ENCODE assay signal across 33 cellular contexts in the genomic region with DNA sequence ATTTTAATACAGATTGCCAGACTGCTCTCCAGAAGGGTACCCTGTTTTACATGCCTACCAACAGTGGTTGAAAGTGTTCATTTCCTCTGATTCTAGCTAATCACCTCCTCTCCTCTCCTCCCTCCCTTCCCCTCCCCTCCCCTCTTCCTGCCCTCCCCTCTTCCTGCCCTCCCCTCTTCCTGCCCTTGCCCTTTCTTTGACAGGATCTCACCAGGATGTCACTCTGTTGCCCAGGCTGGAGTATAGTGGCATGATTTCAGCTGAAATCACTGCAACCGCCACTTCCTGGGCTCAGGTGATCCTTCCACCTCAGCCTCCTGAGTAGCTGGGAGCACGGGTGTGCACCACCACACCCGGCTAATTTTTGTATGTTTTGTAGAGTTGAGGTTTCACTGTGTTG.
"Had no signal": no experiment of that assay in that cellular context is flagged by ENCODE, and none has a peak within 500 bp of the region (broad histone marks: within the 10 kb centered on the region; RNA-seq: fewer than 3 reads in every experiment).

No MANE protein-coding gene starts in this region.

- H3K27me3 Mint-ChIP-seq: activated CD4-positive, alpha-beta T cell treated with anti-CD3 and anti-CD28 coated beads, Interleukin-2, amount 10 ng/mL, durations not matched to agents 24 days and 14 days; activated CD8-positive, alpha-beta memory T cell treated with anti-CD3 and anti-CD28 coated beads, Interleukin-2, amount 10 ng/mL, durations not matched to agents 7 days and 5 days; activated T-helper 17 cell treated with anti-CD3 and anti-CD28 coated beads, Interleukin-2, amount 50 U/mL, for 72 hours had no signal

- H3K4me3 ChIP-seq: adrenal gland, body of pancreas, MG63, Peyer's patch, SJSA1 had no signal

- H3K9ac ChIP-seq: SK-N-SH had no signal

- H3K9me3 ChIP-seq: adrenal gland, body of pancreas, MG63, Peyer's patch, SJSA1, SK-N-SH had no signal

- H3K4me2 ChIP-seq: SK-N-SH had no signal

- ATAC-seq: activated CD8-positive, alpha-beta memory T cell treated with anti-CD3 and anti-CD28 coated beads, Interleukin-2, amount 10 ng/mL, durations not matched to agents 7 days and 5 days; activated naive CD4-positive, alpha-beta T cell treated with anti-CD3 and anti-CD28 coated beads, Interleukin-2, amount 50 U/mL, for 72 hours; activated T-cell treated with anti-CD3 and anti-CD28 coated beads, Interleukin-2, amount 50 U/mL, for 72 hours; activated T-helper 17 cell treated with anti-CD3 and anti-CD28 coated beads, Interleukin-2, amount 50 U/mL, for 72 hours; body of pancreas; PC-3 had no signal

- H3K4me3 Mint-ChIP-seq: activated CD4-positive, alpha-beta T cell treated with anti-CD3 and anti-CD28 coated beads, Interleukin-2, amount 10 ng/mL, durations not matched to agents 24 days and 14 days; activated CD8-positive, alpha-beta memory T cell treated with anti-CD3 and anti-CD28 coated beads, Interleukin-2, amount 10 ng/mL, durations not matched to agents 7 days and 5 days; activated T-cell treated with anti-CD3 and anti-CD28 coated beads, Interleukin-2, amount 50 U/mL, for 72 hours; activated T-helper 17 cell treated with anti-CD3 and anti-CD28 coated beads, Interleukin-2, amount 50 U/mL, for 72 hours; T-helper 1 cell treated with Interleukin-12 subunit alpha and Interleukin-12 subunit beta and Interleukin-4 antibody, amounts not matched to agents 30 μg/mL and 1 μg/mL, for 36 hours; T-helper 2 cell treated with Interferon-gamma antibody and Interleukin-4, amounts not matched to agents 5 μg/mL and 100 μg/mL, for 36 hours had no signal

- H3K4me1 ChIP-seq: adrenal gland, Peyer's patch, SJSA1 had no signal

- H3K27me3 ChIP-seq: adrenal gland, body of pancreas, MG63, Peyer's patch, SJSA1 had no signal

- H3K27ac Mint-ChIP-seq: activated CD4-positive, alpha-beta T cell treated with anti-CD3 and anti-CD28 coated beads, Interleukin-2, amount 10 ng/mL, durations not matched to agents 24 days and 14 days; activated CD8-positive, alpha-beta memory T cell treated with anti-CD3 and anti-CD28 coated beads, Interleukin-2, amount 10 ng/mL, durations not matched to agents 7 days and 5 days; activated naive CD4-positive, alpha-beta T cell treated with anti-CD3 and anti-CD28 coated beads, Interleukin-2, amount 50 U/mL, for 72 hours; activated T-cell treated with anti-CD3 and anti-CD28 coated beads, Interleukin-2, amount 50 U/mL, for 72 hours; activated T-helper 17 cell treated with anti-CD3 and anti-CD28 coated beads, Interleukin-2, amount 50 U/mL, for 72 hours; T-helper 1 cell treated with Interleukin-12 subunit alpha and Interleukin-12 subunit beta and Interleukin-4 antibody, amounts not matched to agents 30 μg/mL and 1 μg/mL, for 36 hours had no signal

- H3K9me3 Mint-ChIP-seq: activated naive CD4-positive, alpha-beta T cell treated with anti-CD3 and anti-CD28 coated beads, Interleukin-2, amount 50 U/mL, for 72 hours; activated T-cell treated with anti-CD3 and anti-CD28 coated beads, Interleukin-2, amount 50 U/mL, for 72 hours; activated T-helper 17 cell treated with anti-CD3 and anti-CD28 coated beads, Interleukin-2, amount 50 U/mL, for 72 hours; T-helper 2 cell treated with Interferon-gamma antibody and Interleukin-4, amounts not matched to agents 5 μg/mL and 100 μg/mL, for 36 hours had no signal

- DNase-seq: activated CD4-positive, alpha-beta T cell treated with anti-CD3 and anti-CD28 coated beads, Interleukin-2, amount 10 ng/mL, durations not matched to agents 24 days and 14 days; activated CD4-positive, alpha-beta T cell treated with anti-CD3 and anti-CD28 coated beads, Interleukin-2, amount 50 U/mL, for 4 hours; activated CD8-positive, alpha-beta memory T cell treated with anti-CD3 and anti-CD28 coated beads for 24 hours; activated CD8-positive, alpha-beta memory T cell treated with anti-CD3 and anti-CD28 coated beads, Interleukin-2, amount 10 ng/mL, durations not matched to agents 7 days and 5 days; activated CD8-positive, alpha-beta memory T cell treated with anti-CD3 and anti-CD28 coated beads, Interleukin-2, amount 50 U/mL, for 48 hours; activated effector memory CD4-positive, alpha-beta T cell treated with anti-CD3 and anti-CD28 coated beads, Interleukin-2, amount 50 U/mL, for 16 hours; activated naive CD4-positive, alpha-beta T cell; activated T-cell treated with anti-CD3 and anti-CD28 coated beads, Interleukin-2, amount 50 U/mL, for 72 hours; adrenal gland; body of pancreas; caudate nucleus; Kasumi-1; MG63; NCI-H1048; NCI-H1105 treated with DMSO at 0.1 percent for 48 hours; NCI-H1436; NCI-H1694; NCI-H1930; NCI-H2081 treated with DMSO at 0.1 percent for 48 hours; NCI-H345; NCI-H524 treated with DMSO at 0.1 percent for 48 hours; NCI-H748 treated with DMSO at 0.1 percent for 48 hours; NK-92 treated with Interleukin-12 subunit alpha and Interleukin-12 subunit beta, amount 100 ng/mL, for 24 hours; PC-3; Peyer's patch; RPMI8226; SHP77 treated with DMSO at 0.1 percent for 48 hours; SK-N-SH had no signal

- H3K27ac ChIP-seq: adrenal gland, body of pancreas, Peyer's patch, SJSA1 had no signal

- H3K9me2 ChIP-seq: SK-N-SH had no signal
